12 cellular contexts compared by ENCODE assay signal in genomic region chr11:17564687-17565042, GRCh38. TPM values are rescaled to one million over a fixed set of nuclear protein-coding genes. Genes with fewer than 3 reads are reported as not detected.
A peak's percentile ranks its signal among the peaks of the same experiment; 100 is the strongest.
DNase-seq lines count a peak whose midpoint lies in the region; ATAC-seq and TF ChIP-seq lines count a peak whose summit lies in the region.
"Had no signal": no experiment of that assay in that cellular context is flagged by ENCODE, and none has a peak within 500 bp of the region (broad histone marks: within the 10 kb centered on the region; RNA-seq: fewer than 3 reads in every experiment).

No MANE protein-coding gene starts in this region.

- no peak overlapping the region for H3K4me2 ChIP-seq in GM23338

- H2AFZ ChIP-seq in GM23338, result no peak overlapping the region

- H3K27ac ChIP-seq in C4-2B (no peak overlapping the region), GM23338 (ENCODE audit: low read depth) (no peak overlapping the region), psoas muscle (no peak overlapping the region)

- no peaks in the 10 kb centered on the region; the same call in 2 of the 3 replicates for H3K4me1 Mint-ChIP-seq in GM23338
- no peaks in the 10 kb centered on the region for H3K4me1 Mint-ChIP-seq in glutamatergic neuron (ENCODE audit: low read depth, unreplicated experiment)

- H3K36me3 ChIP-seq in GM23338 (ENCODE audit: insufficient read depth), result no peaks in the 10 kb centered on the region
- H3K36me3 ChIP-seq in psoas muscle (ENCODE audit: insufficient read depth in 1 of 2, low read depth in 1 of 2), result no peaks in the 10 kb centered on the region

- 54 to 63% (median 56%) methylated on average over 2 of the region's 2 CpGs for WGBS in psoas muscle, 3 donors

- H3K27me3 Mint-ChIP-seq in GM23338 (ENCODE audit: insufficient read depth, low read depth, poor library complexity) (peaks cover 5% of the 10 kb centered on the region), glutamatergic neuron (ENCODE audit: unreplicated experiment) (no peaks in the 10 kb centered on the region)

- no peaks in the 10 kb centered on the region for H3F3A ChIP-seq in GM23338 (replicated peaks; ENCODE audit: low read depth)

- H3K9me3 Mint-ChIP-seq in GM23338 (no peaks in the 10 kb centered on the region), glutamatergic neuron (ENCODE audit: unreplicated experiment) (no peaks in the 10 kb centered on the region)

- DNase-seq in GM23338 (ENCODE audit: low spot score) (peak; percentile 64), glutamatergic neuron (peak; percentile 60), NCI-H1694 treated with DMSO at 0.1 percent for 48 hours (lab: John Stamatoyannopoulos, UW) (no peak), psoas muscle (no peak), NCI-H2107 treated with DMSO at 0.1 percent for 48 hours (lab: John Stamatoyannopoulos, UW; ENCODE audit: unreplicated experiment) (no peak), SHP77 treated with DMSO at 0.1 percent for 48 hours (lab: John Stamatoyannopoulos, UW) (no peak)
- DNase-seq: amniotic stem cell; CD4-positive, alpha-beta memory T cell; hippocampal formation; NCI-H2029 treated with DMSO at 0.1 percent for 48 hours had no signal

- H3K4me3 Mint-ChIP-seq in GM23338 (no peak overlapping the region), glutamatergic neuron (ENCODE audit: unreplicated experiment) (no peak overlapping the region)
- H3K4me3 Mint-ChIP-seq: CD4-positive, alpha-beta memory T cell had no signal

- H3K4me1 ChIP-seq in GM23338 (ENCODE audit: insufficient read depth), result no peaks in the 10 kb centered on the region
- H3K4me1 ChIP-seq in psoas muscle, result no peaks in the 10 kb centered on the region

- ATAC-seq in GM23338, result peak; percentile 71
- peak; percentile 63 for ATAC-seq in SK-N-SH treated with all-trans-retinoic acid at 6 μM for 48 hours
- no peak for ATAC-seq in psoas muscle

- no peak overlapping the region for H3K27ac Mint-ChIP-seq in GM23338
- no peak overlapping the region for H3K27ac Mint-ChIP-seq in glutamatergic neuron (ENCODE audit: unreplicated experiment)
- H3K27ac Mint-ChIP-seq: CD4-positive, alpha-beta memory T cell had no signal

- intact Hi-C loops in psoas muscle (cut with DNase I), result no loop called here

- no peaks in the 10 kb centered on the region for H4K20me1 ChIP-seq in GM23338 (replicated peaks; ENCODE audit: insufficient read depth)

- H3K36me3 Mint-ChIP-seq in GM23338 (ENCODE audit: low read depth) (no peaks in the 10 kb centered on the region), glutamatergic neuron (ENCODE audit: unreplicated experiment) (no peaks in the 10 kb centered on the region)
- H3K36me3 Mint-ChIP-seq: CD4-positive, alpha-beta memory T cell had no signal

- H3K79me2 ChIP-seq in GM23338 (replicated peaks; ENCODE audit: insufficient read depth), result no peaks in the 10 kb centered on the region

- no peaks in the 10 kb centered on the region for H3K27me3 ChIP-seq in GM23338 (ENCODE audit: insufficient read depth)
- no peaks in the 10 kb centered on the region for H3K27me3 ChIP-seq in psoas muscle (ENCODE audit: insufficient read depth in 3 of 3, low read length in 2 of 3)

- H3K4me3 ChIP-seq in GM23338 (no peak overlapping the region), psoas muscle (no peak overlapping the region)

- TF ChIP-seq CTCF in C4-2B (conservative IDR thresholded peaks at IDR 0.05) (peak; percentile 71), GM23338 (conservative IDR thresholded peaks at IDR 0.05; ENCODE audit: low read depth in 2 of 2) (peak; percentile 68 to 71), glutamatergic neuron (IDR thresholded peaks at IDR 0.05; ENCODE audit: partially characterized antibody, unreplicated experiment) (no peak), psoas muscle (IDR thresholded peaks at IDR 0.05) (no peak)

- no peaks in the 10 kb centered on the region for H3K9me3 ChIP-seq in psoas muscle

- H3K9me2 ChIP-seq in GM23338 (ENCODE audit: insufficient read depth), result no peaks in the 10 kb centered on the region

TF ChIP-seq in GM23338, 12 proteins besides CTCF, POLR2A, EP300 and RAD21 (continues in another document):
- TF ChIP-seq JUNB (IDR thresholded peaks at IDR 0.05; ENCODE audit: unreplicated experiment) (no peak), ZNF114 (CRISPR knock-in tag; IDR thresholded peaks at IDR 0.05) (no peak), EZH2phosphoT487 (IDR thresholded peaks at IDR 0.05; ENCODE audit: unreplicated experiment) (no peak), REST (IDR thresholded peaks at IDR 0.05; ENCODE audit: unreplicated experiment) (no peak), STAT1 (IDR thresholded peaks at IDR 0.05; ENCODE audit: unreplicated experiment) (no peak), POLR2AphosphoS5 (IDR thresholded peaks at IDR 0.05; ENCODE audit: low read depth) (no peak), EZH2 (IDR thresholded peaks at IDR 0.05; ENCODE audit: low read depth, unreplicated experiment) (no peak)

TF ChIP-seq in SK-N-SH treated with all-trans-retinoic acid at 6 μM for 48 hours, 23 proteins besides CTCF, POLR2A, EP300 and RAD21:
- TF ChIP-seq GLIS3 (CRISPR knock-in tag; IDR thresholded peaks at IDR 0.05) (no peak), TOX (CRISPR knock-in tag; IDR thresholded peaks at IDR 0.05; ENCODE audit: borderline replicate concordance) (no peak), SNAI2 (CRISPR knock-in tag; IDR thresholded peaks at IDR 0.05) (no peak), ARNTL (CRISPR knock-in tag; IDR thresholded peaks at IDR 0.05; ENCODE audit: borderline replicate concordance, low read depth) (no peak), OSR1 (CRISPR knock-in tag; IDR thresholded peaks at IDR 0.05) (no peak), ZFP3 (CRISPR knock-in tag; IDR thresholded peaks at IDR 0.05) (no peak), PPARA (CRISPR knock-in tag; IDR thresholded peaks at IDR 0.05; ENCODE audit: borderline replicate concordance) (no peak), ESRRG (CRISPR knock-in tag; IDR thresholded peaks at IDR 0.05) (no peak), CREB5 (CRISPR knock-in tag; IDR thresholded peaks at IDR 0.05; ENCODE audit: low read depth) (no peak), POU6F1 (CRISPR knock-in tag; IDR thresholded peaks at IDR 0.05; ENCODE audit: borderline replicate concordance, low read depth) (no peak)

RNA-seq across cellular contexts. Expression of gene OTOG, which starts 17.6 kb away (rescaled TPM):
- 0.52 and 0.78 TPM in 2 replicates for total RNA-seq in GM23338 (2014; rRNA removed; shearing (Covaris generic))
- polyA plus RNA-seq in GM23338 (2016; fragmentation: Nextera tagmentation; extraction: Ambion mirVana), result 0.40 and 2.4 TPM in 2 replicates
- not detected for total RNA-seq in glutamatergic neuron (ENCODE audit: unreplicated experiment)
- not detected for total RNA-seq in psoas muscle
- not detected for polyA plus RNA-seq in psoas muscle
- total RNA-seq: CD4-positive, alpha-beta memory T cell had no signal
- polyA plus RNA-seq: CD4-positive, alpha-beta memory T cell had no signal

RNA-seq across cellular contexts. Expression of gene USH1C, which starts 20.4 kb away (rescaled TPM):
- 1.3 and 5.4 TPM in 2 replicates for total RNA-seq in GM23338 (2014; rRNA removed; shearing (Covaris generic))
- polyA plus RNA-seq in GM23338 (2016; fragmentation: Nextera tagmentation; extraction: Ambion mirVana) (1.8 and 2.7 TPM in 2 replicates), psoas muscle (under 1 TPM; 0.05 to 0.44 (median 0.14) TPM)
- total RNA-seq in glutamatergic neuron (ENCODE audit: unreplicated experiment) (not detected), psoas muscle (not detected)
- total RNA-seq: CD4-positive, alpha-beta memory T cell had no signal
- polyA plus RNA-seq: CD4-positive, alpha-beta memory T cell had no signal

Comparison
In these comparisons a context has a peak if more than half of its experiments do, and no peak if none do; other contexts are left out.
1. CTCF ChIP-seq: peak in C4-2B (single experiment) and GM23338 (2 of 2); none in glutamatergic neuron (single experiment) and psoas muscle (single experiment).
2. ATAC-seq: peak in GM23338 (single experiment) and SK-N-SH treated with all-trans-retinoic acid at 6 μM for 48 hours (single experiment); none in psoas muscle (0 of 4).
3. DNase-seq: peak in GM23338 (single experiment) and glutamatergic neuron (single experiment); none in NCI-H1694 treated with DMSO at 0.1 percent for 48 hours (single experiment), psoas muscle (0 of 2), NCI-H2107 treated with DMSO at 0.1 percent for 48 hours (single experiment) and SHP77 treated with DMSO at 0.1 percent for 48 hours (single experiment).